Comparison of ENCODE assay signal across 1 cellular context in the genomic region with DNA sequence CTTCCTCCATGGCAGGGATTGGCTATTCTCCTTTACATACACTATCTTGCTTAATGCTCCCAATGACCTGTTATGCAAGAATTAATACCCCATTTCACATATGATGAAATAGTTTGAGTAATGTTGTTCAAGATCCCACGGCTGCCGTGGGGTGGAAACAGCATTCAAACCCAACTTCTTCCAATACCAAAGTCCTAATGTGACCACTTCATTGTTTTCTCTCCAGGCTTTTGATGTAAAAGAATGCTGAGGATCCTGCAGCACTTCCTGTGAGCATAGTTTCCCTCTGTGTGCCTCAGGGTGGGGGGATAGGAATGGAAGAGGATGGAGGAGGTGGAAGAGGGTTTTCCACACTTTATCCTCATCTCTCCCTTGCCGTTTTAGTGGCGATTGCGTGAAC.
TF ChIP-seq lines count a peak whose summit lies in the region.

No MANE protein-coding gene starts in this region.

TF ChIP-seq in HepG2, 621 proteins besides CTCF, POLR2A, EP300 and RAD21 (continued from another document and continues in another):
- TF ChIP-seq, protein P1, sequence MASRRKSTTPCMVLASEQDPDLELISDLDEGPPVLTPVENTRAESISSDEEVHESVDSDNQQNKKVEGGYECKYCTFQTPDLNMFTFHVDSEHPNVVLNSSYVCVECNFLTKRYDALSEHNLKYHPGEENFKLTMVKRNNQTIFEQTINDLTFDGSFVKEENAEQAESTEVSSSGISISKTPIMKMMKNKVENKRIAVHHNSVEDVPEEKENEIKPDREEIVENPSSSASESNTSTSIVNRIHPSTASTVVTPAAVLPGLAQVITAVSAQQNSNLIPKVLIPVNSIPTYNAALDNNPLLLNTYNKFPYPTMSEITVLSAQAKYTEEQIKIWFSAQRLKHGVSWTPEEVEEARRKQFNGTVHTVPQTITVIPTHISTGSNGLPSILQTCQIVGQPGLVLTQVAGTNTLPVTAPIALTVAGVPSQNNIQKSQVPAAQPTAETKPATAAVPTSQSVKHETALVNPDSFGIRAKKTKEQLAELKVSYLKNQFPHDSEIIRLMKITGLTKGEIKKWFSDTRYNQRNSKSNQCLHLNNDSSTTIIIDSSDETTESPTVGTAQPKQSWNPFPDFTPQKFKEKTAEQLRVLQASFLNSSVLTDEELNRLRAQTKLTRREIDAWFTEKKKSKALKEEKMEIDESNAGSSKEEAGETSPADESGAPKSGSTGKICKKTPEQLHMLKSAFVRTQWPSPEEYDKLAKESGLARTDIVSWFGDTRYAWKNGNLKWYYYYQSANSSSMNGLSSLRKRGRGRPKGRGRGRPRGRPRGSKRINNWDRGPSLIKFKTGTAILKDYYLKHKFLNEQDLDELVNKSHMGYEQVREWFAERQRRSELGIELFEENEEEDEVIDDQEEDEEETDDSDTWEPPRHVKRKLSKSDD (CRISPR knock-in tag; IDR thresholded peaks at IDR 0.05; ENCODE audit: low read depth) = no peak
- TF ChIP-seq HMG20A (CRISPR knock-in tag; IDR thresholded peaks at IDR 0.05; ENCODE audit: borderline replicate concordance) = peak; percentile 81; the same call in 1 of the 2 replicates
- no peak for TF ChIP-seq ZNF781 (CRISPR knock-in tag; IDR thresholded peaks at IDR 0.05; ENCODE audit: borderline replicate concordance, not compliant biosample characterization)
- peak; percentile 79 for TF ChIP-seq NCOA2 (CRISPR knock-in tag; IDR thresholded peaks at IDR 0.05)
- TF ChIP-seq, protein P2, sequence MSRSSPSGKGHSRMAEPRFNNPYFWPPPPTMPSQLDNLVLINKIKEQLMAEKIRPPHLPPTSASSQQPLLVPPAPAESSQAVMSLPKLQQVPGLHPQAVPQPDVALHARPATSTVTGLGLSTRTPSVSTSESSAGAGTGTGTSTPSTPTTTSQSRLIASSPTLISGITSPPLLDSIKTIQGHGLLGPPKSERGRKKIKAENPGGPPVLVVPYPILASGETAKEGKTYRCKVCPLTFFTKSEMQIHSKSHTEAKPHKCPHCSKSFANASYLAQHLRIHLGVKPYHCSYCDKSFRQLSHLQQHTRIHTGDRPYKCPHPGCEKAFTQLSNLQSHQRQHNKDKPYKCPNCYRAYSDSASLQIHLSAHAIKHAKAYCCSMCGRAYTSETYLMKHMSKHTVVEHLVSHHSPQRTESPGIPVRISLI (CRISPR knock-in tag; IDR thresholded peaks at IDR 0.05; ENCODE audit: borderline replicate concordance) = no peak
- TF ChIP-seq, protein P3, sequence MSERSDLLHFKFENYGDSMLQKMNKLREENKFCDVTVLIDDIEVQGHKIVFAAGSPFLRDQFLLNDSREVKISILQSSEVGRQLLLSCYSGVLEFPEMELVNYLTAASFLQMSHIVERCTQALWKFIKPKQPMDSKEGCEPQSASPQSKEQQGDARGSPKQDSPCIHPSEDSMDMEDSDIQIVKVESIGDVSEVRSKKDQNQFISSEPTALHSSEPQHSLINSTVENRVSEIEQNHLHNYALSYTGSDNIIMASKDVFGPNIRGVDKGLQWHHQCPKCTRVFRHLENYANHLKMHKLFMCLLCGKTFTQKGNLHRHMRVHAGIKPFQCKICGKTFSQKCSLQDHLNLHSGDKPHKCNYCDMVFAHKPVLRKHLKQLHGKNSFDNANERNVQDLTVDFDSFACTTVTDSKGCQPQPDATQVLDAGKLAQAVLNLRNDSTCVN (CRISPR knock-in tag; IDR thresholded peaks at IDR 0.05; ENCODE audit: borderline replicate concordance) = 0 out of 2 replicates have a peak, but pooled peaks have one; percentile 30
- TF ChIP-seq AHR (CRISPR knock-in tag; IDR thresholded peaks at IDR 0.05) = no peak
- TF ChIP-seq, protein P4, sequence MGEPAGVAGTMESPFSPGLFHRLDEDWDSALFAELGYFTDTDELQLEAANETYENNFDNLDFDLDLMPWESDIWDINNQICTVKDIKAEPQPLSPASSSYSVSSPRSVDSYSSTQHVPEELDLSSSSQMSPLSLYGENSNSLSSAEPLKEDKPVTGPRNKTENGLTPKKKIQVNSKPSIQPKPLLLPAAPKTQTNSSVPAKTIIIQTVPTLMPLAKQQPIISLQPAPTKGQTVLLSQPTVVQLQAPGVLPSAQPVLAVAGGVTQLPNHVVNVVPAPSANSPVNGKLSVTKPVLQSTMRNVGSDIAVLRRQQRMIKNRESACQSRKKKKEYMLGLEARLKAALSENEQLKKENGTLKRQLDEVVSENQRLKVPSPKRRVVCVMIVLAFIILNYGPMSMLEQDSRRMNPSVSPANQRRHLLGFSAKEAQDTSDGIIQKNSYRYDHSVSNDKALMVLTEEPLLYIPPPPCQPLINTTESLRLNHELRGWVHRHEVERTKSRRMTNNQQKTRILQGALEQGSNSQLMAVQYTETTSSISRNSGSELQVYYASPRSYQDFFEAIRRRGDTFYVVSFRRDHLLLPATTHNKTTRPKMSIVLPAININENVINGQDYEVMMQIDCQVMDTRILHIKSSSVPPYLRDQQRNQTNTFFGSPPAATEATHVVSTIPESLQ (CRISPR knock-in tag; conservative IDR thresholded peaks at IDR 0.05) = no peak
- peak; percentile 52; the same call in 1 of the 2 replicates for TF ChIP-seq SAP130 (CRISPR knock-in tag; IDR thresholded peaks at IDR 0.05; ENCODE audit: low read depth)
- TF ChIP-seq, protein P5, sequence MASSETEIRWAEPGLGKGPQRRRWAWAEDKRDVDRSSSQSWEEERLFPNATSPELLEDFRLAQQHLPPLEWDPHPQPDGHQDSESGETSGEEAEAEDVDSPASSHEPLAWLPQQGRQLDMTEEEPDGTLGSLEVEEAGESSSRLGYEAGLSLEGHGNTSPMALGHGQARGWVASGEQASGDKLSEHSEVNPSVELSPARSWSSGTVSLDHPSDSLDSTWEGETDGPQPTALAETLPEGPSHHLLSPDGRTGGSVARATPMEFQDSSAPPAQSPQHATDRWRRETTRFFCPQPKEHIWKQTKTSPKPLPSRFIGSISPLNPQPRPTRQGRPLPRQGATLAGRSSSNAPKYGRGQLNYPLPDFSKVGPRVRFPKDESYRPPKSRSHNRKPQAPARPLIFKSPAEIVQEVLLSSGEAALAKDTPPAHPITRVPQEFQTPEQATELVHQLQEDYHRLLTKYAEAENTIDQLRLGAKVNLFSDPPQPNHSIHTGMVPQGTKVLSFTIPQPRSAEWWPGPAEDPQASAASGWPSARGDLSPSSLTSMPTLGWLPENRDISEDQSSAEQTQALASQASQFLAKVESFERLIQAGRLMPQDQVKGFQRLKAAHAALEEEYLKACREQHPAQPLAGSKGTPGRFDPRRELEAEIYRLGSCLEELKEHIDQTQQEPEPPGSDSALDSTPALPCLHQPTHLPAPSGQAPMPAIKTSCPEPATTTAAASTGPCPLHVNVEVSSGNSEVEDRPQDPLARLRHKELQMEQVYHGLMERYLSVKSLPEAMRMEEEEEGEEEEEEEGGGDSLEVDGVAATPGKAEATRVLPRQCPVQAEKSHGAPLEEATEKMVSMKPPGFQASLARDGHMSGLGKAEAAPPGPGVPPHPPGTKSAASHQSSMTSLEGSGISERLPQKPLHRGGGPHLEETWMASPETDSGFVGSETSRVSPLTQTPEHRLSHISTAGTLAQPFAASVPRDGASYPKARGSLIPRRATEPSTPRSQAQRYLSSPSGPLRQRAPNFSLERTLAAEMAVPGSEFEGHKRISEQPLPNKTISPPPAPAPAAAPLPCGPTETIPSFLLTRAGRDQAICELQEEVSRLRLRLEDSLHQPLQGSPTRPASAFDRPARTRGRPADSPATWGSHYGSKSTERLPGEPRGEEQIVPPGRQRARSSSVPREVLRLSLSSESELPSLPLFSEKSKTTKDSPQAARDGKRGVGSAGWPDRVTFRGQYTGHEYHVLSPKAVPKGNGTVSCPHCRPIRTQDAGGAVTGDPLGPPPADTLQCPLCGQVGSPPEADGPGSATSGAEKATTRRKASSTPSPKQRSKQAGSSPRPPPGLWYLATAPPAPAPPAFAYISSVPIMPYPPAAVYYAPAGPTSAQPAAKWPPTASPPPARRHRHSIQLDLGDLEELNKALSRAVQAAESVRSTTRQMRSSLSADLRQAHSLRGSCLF (CRISPR knock-in tag; IDR thresholded peaks at IDR 0.05; ENCODE audit: borderline replicate concordance) = no peak
- TF ChIP-seq BORCS8-MEF2B (CRISPR knock-in tag; IDR thresholded peaks at IDR 0.05) = no peak
- TF ChIP-seq GATAD2A (CRISPR knock-in tag; IDR thresholded peaks at IDR 0.05) = peak; percentile 87
- TF ChIP-seq ZNF746 (CRISPR knock-in tag; IDR thresholded peaks at IDR 0.05) = no peak
- TF ChIP-seq SMARCE1 (IDR thresholded peaks at IDR 0.05; ENCODE audit: borderline replicate concordance) = no peak
- 0 out of 2 replicates have a peak, but pooled peaks have one; percentile 16 for TF ChIP-seq NFKBIZ (CRISPR knock-in tag; IDR thresholded peaks at IDR 0.05)
- TF ChIP-seq ZNF121 (CRISPR knock-in tag; IDR thresholded peaks at IDR 0.05) = no peak
- TF ChIP-seq ZNF816 (CRISPR knock-in tag; IDR thresholded peaks at IDR 0.05; ENCODE audit: borderline replicate concordance) = no peak
- TF ChIP-seq JUNB (CRISPR knock-in tag; IDR thresholded peaks at IDR 0.05; ENCODE audit: borderline replicate concordance) = no peak
- peak; percentile 54 for TF ChIP-seq ZMYM4 (CRISPR knock-in tag; IDR thresholded peaks at IDR 0.05)
- TF ChIP-seq ZKSCAN8 (CRISPR knock-in tag; IDR thresholded peaks at IDR 0.05; ENCODE audit: borderline replicate concordance) = peak; percentile 72; the same call in 1 of the 2 replicates
- no peak for TF ChIP-seq ZNF569 (CRISPR knock-in tag; IDR thresholded peaks at IDR 0.05; ENCODE audit: borderline replicate concordance)
- no peak for TF ChIP-seq REL (CRISPR knock-in tag; conservative IDR thresholded peaks at IDR 0.05)
- no peak for TF ChIP-seq ZNF724P (CRISPR knock-in tag; IDR thresholded peaks at IDR 0.05; ENCODE audit: borderline replicate concordance)
- no peak for TF ChIP-seq ZNF850 (CRISPR knock-in tag; conservative IDR thresholded peaks at IDR 0.05)
- no peak for TF ChIP-seq ZNF672 (CRISPR knock-in tag; IDR thresholded peaks at IDR 0.05)
- peak; percentile 73 for TF ChIP-seq FOXA3 (CRISPR knock-in tag; IDR thresholded peaks at IDR 0.05)
- TF ChIP-seq ZNF766 (CRISPR knock-in tag; IDR thresholded peaks at IDR 0.05; ENCODE audit: borderline replicate concordance) = no peak
- peak; percentile 33 for TF ChIP-seq TBL1XR1 (IDR thresholded peaks at IDR 0.05; ENCODE audit: borderline replicate concordance, low read length, partially characterized antibody)
- TF ChIP-seq, protein P6, sequence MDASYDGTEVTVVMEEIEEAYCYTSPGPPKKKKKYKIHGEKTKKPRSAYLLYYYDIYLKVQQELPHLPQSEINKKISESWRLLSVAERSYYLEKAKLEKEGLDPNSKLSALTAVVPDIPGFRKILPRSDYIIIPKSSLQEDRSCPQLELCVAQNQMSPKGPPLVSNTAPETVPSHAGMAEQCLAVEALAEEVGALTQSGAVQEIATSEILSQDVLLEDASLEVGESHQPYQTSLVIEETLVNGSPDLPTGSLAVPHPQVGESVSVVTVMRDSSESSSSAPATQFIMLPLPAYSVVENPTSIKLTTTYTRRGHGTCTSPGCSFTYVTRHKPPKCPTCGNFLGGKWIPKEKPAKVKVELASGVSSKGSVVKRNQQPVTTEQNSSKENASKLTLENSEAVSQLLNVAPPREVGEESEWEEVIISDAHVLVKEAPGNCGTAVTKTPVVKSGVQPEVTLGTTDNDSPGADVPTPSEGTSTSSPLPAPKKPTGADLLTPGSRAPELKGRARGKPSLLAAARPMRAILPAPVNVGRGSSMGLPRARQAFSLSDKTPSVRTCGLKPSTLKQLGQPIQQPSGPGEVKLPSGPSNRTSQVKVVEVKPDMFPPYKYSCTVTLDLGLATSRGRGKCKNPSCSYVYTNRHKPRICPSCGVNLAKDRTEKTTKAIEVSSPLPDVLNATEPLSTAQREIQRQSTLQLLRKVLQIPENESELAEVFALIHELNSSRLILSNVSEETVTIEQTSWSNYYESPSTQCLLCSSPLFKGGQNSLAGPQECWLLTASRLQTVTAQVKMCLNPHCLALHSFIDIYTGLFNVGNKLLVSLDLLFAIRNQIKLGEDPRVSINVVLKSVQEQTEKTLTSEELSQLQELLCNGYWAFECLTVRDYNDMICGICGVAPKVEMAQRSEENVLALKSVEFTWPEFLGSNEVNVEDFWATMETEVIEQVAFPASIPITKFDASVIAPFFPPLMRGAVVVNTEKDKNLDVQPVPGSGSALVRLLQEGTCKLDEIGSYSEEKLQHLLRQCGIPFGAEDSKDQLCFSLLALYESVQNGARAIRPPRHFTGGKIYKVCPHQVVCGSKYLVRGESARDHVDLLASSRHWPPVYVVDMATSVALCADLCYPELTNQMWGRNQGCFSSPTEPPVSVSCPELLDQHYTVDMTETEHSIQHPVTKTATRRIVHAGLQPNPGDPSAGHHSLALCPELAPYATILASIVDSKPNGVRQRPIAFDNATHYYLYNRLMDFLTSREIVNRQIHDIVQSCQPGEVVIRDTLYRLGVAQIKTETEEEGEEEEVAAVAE (CRISPR knock-in tag; IDR thresholded peaks at IDR 0.05; ENCODE audit: borderline replicate concordance) = peak; percentile 46; the same call in 1 of the 2 replicates
- TF ChIP-seq GTF2F1 (IDR thresholded peaks at IDR 0.05; ENCODE audit: low read length) = no peak
- TF ChIP-seq KMT2A (CRISPR knock-in tag; IDR thresholded peaks at IDR 0.05) = no peak
- no peak for TF ChIP-seq DMAP1 (CRISPR knock-in tag; IDR thresholded peaks at IDR 0.05)
- TF ChIP-seq PHF21A (CRISPR knock-in tag; IDR thresholded peaks at IDR 0.05) = no peak
- TF ChIP-seq ERF (CRISPR knock-in tag; IDR thresholded peaks at IDR 0.05) = 0 out of 2 replicates have a peak, but pooled peaks have one; percentile 13
- TF ChIP-seq ZFX (CRISPR knock-in tag; IDR thresholded peaks at IDR 0.05; ENCODE audit: low read depth) = no peak
- TF ChIP-seq ZSCAN12 (CRISPR knock-in tag; IDR thresholded peaks at IDR 0.05) = no peak
- TF ChIP-seq KDM2A (CRISPR knock-in tag; IDR thresholded peaks at IDR 0.05; ENCODE audit: borderline replicate concordance, low read depth) = no peak
- no peak for TF ChIP-seq CCAR2 (optimal IDR thresholded peaks at IDR 0.05; ENCODE audit: low read depth, low read length)
- TF ChIP-seq, protein P7, sequence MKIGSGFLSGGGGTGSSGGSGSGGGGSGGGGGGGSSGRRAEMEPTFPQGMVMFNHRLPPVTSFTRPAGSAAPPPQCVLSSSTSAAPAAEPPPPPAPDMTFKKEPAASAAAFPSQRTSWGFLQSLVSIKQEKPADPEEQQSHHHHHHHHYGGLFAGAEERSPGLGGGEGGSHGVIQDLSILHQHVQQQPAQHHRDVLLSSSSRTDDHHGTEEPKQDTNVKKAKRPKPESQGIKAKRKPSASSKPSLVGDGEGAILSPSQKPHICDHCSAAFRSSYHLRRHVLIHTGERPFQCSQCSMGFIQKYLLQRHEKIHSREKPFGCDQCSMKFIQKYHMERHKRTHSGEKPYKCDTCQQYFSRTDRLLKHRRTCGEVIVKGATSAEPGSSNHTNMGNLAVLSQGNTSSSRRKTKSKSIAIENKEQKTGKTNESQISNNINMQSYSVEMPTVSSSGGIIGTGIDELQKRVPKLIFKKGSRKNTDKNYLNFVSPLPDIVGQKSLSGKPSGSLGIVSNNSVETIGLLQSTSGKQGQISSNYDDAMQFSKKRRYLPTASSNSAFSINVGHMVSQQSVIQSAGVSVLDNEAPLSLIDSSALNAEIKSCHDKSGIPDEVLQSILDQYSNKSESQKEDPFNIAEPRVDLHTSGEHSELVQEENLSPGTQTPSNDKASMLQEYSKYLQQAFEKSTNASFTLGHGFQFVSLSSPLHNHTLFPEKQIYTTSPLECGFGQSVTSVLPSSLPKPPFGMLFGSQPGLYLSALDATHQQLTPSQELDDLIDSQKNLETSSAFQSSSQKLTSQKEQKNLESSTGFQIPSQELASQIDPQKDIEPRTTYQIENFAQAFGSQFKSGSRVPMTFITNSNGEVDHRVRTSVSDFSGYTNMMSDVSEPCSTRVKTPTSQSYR (CRISPR knock-in tag; IDR thresholded peaks at IDR 0.05; ENCODE audit: borderline replicate concordance) = peak; percentile 65; the same call in 1 of the 2 replicates
- no peak for TF ChIP-seq SALL1 (CRISPR knock-in tag; IDR thresholded peaks at IDR 0.05)
